8 cellular contexts compared by ENCODE assay signal in the genomic region with DNA sequence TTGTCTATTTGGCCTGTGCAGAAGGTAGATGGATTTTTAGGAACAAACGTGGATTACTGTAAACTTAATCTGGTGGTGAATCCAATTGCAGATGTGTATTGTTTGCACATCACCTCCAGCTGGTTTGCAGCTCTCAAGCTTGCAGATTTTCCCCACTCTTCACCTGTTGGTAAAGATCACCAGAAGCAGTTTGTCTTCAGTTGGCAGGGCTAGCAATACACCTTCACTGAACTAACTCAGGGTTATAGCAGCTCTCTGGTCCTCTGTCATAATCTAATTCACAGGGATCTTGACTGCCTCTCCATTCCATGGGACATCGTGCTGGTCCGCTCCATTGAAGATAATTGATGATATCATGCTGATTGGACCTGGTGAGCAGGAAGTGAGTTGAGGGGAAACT.
"Had no signal": no experiment of that assay in that cellular context is flagged by ENCODE, and none has a peak within 500 bp of the region (broad histone marks: within the 10 kb centered on the region; RNA-seq: fewer than 3 reads in every experiment).

No MANE protein-coding gene starts in this region.

- DNase-seq: IMR-90, Karpas-422, KG1 had no signal

- H3K4me1 Mint-ChIP-seq: IgD-negative memory B cell had no signal

- ATAC-seq: HepG2, K562 had no signal

- H3K4me2 ChIP-seq: KMS-11 had no signal

- H3K36me3 Mint-ChIP-seq: IgD-negative memory B cell had no signal

- H3K4me3 ChIP-seq: K562 had no signal

- H3K27ac ChIP-seq: HL-60, KMS-11 had no signal

- H3K4me3 Mint-ChIP-seq: IgD-negative memory B cell had no signal

- H3K9me3 Mint-ChIP-seq: IgD-negative memory B cell had no signal

- H3K27ac Mint-ChIP-seq: IgD-negative memory B cell had no signal
